Comparison of ENCODE assay signal across 13 cellular contexts in the genomic region with DNA sequence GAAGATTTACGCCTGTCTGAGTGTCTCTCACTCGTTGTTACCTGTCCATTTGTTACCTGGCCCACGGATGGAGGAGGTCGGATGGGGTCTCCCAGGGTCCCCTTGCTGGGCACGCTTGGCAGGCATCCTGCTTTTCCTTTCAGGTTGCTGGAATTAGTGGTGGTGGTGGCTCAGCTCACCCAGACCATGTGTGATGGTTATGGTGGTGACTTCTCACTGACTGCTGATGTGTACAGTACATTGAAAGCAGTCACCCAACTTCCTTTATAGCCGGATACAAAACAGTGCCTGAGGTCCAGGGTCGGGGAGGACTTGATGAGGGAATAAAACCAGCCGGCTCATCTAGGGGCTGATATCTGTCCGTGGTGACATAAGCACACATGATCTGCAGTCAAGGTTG. TPM values are rescaled to one million over a fixed set of nuclear protein-coding genes. Genes with fewer than 3 reads are reported as not detected.
DNase-seq lines count a peak whose midpoint lies in the region; ATAC-seq lines count a peak whose summit lies in the region.
"Had no signal": no experiment of that assay in that cellular context is flagged by ENCODE, and none has a peak within 500 bp of the region (broad histone marks: within the 10 kb centered on the region; RNA-seq: fewer than 3 reads in every experiment).

No MANE protein-coding gene starts in this region.

- H3K9me3 Mint-ChIP-seq in activated CD4-positive, alpha-beta memory T cell treated with anti-CD3 and anti-CD28 coated beads, Interleukin-2, amount 10 ng/mL, durations not matched to agents 7 days and 5 days = no peaks in the 10 kb centered on the region
- no peaks in the 10 kb centered on the region for H3K9me3 Mint-ChIP-seq in memory B cell

- no peaks in the 10 kb centered on the region for H3K9me3 ChIP-seq in right cardiac atrium (ENCODE audit: control insufficient read depth, low read length)
- H3K9me3 ChIP-seq: stomach had no signal

- H3K4me3 Mint-ChIP-seq in activated CD4-positive, alpha-beta memory T cell treated with anti-CD3 and anti-CD28 coated beads, Interleukin-2, amount 10 ng/mL, durations not matched to agents 7 days and 5 days = no peak overlapping the region
- peak overlapping the region; percentile 12 for H3K4me3 Mint-ChIP-seq in memory B cell

- DNase-seq in right cardiac atrium (no peak), cardiac septum (ENCODE audit: low spot score) (no peak), memory B cell (ENCODE audit: low spot score in 2 of 2) (no peak), midbrain (lab: John Stamatoyannopoulos, UW) (no peak), SK-N-DZ (ENCODE audit: low spot score) (no peak), hypothalamus (lab: John Stamatoyannopoulos, UW) (no peak)
- peak; percentile 28 for DNase-seq in activated CD4-positive, alpha-beta memory T cell treated with anti-CD3 and anti-CD28 coated beads, Interleukin-2, amount 10 ng/mL, durations not matched to agents 7 days and 5 days
- DNase-seq in stimulated activated CD8-positive, alpha-beta memory T cell treated with anti-CD3 and anti-CD28 coated beads, Interleukin-4, amount 100 ng/mL, for 48 hours = no peak
- DNase-seq: anterior cingulate cortex, C1 segment of cervical spinal cord, dorsolateral prefrontal cortex, NCI-H510A, stomach had no signal

- peaks cover 68% of the 10 kb centered on the region for H3K4me1 ChIP-seq in right cardiac atrium (ENCODE audit: control insufficient read depth, insufficient read depth, low read length)

- H3K27me3 Mint-ChIP-seq in activated CD4-positive, alpha-beta memory T cell treated with anti-CD3 and anti-CD28 coated beads, Interleukin-2, amount 10 ng/mL, durations not matched to agents 7 days and 5 days = no peaks in the 10 kb centered on the region
- H3K27me3 Mint-ChIP-seq in memory B cell = no peaks in the 10 kb centered on the region

- CTCF ChIA-PET in activated CD4-positive, alpha-beta memory T cell treated with anti-CD3 and anti-CD28 coated beads, Interleukin-2, amount 10 ng/mL, durations not matched to agents 7 days and 5 days (lab: Charles Lee) = interaction anchor here (1.1 to 3.3 kb wide), 3 partner anchors 22 to 39 kb away, joined by 3 to 10 read pairs (median 3); no protein-coding TSS in a partner anchor

- H3K27me3 ChIP-seq in right cardiac atrium (ENCODE audit: control insufficient read depth, insufficient read depth) = no peaks in the 10 kb centered on the region
- H3K27me3 ChIP-seq: dorsolateral prefrontal cortex, stomach had no signal

- intact Hi-C loops in right cardiac atrium (cut with DNase I) = no loop called here
- intact Hi-C loops in cardiac septum (cut with DNase I) = no loop called here

- peak overlapping the region; percentile 69 for H3K27ac Mint-ChIP-seq in activated CD4-positive, alpha-beta memory T cell treated with anti-CD3 and anti-CD28 coated beads, Interleukin-2, amount 10 ng/mL, durations not matched to agents 7 days and 5 days
- H3K27ac Mint-ChIP-seq in memory B cell = no peak overlapping the region

- H3K4me1 Mint-ChIP-seq in activated CD4-positive, alpha-beta memory T cell treated with anti-CD3 and anti-CD28 coated beads, Interleukin-2, amount 10 ng/mL, durations not matched to agents 7 days and 5 days = peaks cover 85% of the 10 kb centered on the region
- peaks cover 74% of the 10 kb centered on the region for H3K4me1 Mint-ChIP-seq in memory B cell

- peaks cover 7% of the 10 kb centered on the region for H3K36me3 Mint-ChIP-seq in activated CD4-positive, alpha-beta memory T cell treated with anti-CD3 and anti-CD28 coated beads, Interleukin-2, amount 10 ng/mL, durations not matched to agents 7 days and 5 days (ENCODE audit: low read depth)
- peaks cover 3% of the 10 kb centered on the region for H3K36me3 Mint-ChIP-seq in memory B cell

- POLR2A ChIA-PET in activated CD4-positive, alpha-beta memory T cell treated with anti-CD3 and anti-CD28 coated beads, Interleukin-2, amount 10 ng/mL, durations not matched to agents 7 days and 5 days (lab: Charles Lee) = interaction anchor here (0.9 to 2.2 kb wide), 3 partner anchors 9 to 22 kb away, joined by 3 to 18 read pairs (median 11); no protein-coding TSS in a partner anchor

- H3K27ac ChIP-seq in right cardiac atrium (ENCODE audit: low read length) = peak overlapping the region; percentile 92

- 63% methylated on average over 9 of the region's 9 CpGs for WGBS in right cardiac atrium

- ATAC-seq in right cardiac atrium (no peak), memory B cell (ENCODE audit: low read depth) (peak; percentile 33)

- H3K4me3 ChIP-seq in right cardiac atrium (ENCODE audit: low read length) = no peak overlapping the region
- H3K4me3 ChIP-seq: dorsolateral prefrontal cortex, stomach had no signal

RNA-seq across cellular contexts. Expression of gene MAPKAPK2, which starts 19.5 kb away (rescaled TPM):
- total RNA-seq in right cardiac atrium (100 to 1,000 TPM; 192 to 221 (median 216) TPM), cardiac septum (242 TPM)
- 129 TPM for polyA plus RNA-seq in right cardiac atrium
- total RNA-seq in activated CD4-positive, alpha-beta memory T cell treated with anti-CD3 and anti-CD28 coated beads, Interleukin-2, amount 10 ng/mL, durations not matched to agents 7 days and 5 days = 10 to 100 TPM; 89.1 to 95.2 TPM
- 6.2 and 9.1 TPM in 2 replicates for polyA plus RNA-seq in SK-N-DZ (2014; cell fraction: cytosol; rRNA removed)
- polyA plus RNA-seq in SK-N-DZ (2014; cell fraction: nucleus; rRNA removed) = 10.9 and 15.0 TPM in 2 replicates
